ENCODE assay signal across 1 cellular context in genomic region chr13:106523566-106523965, GRCh38.
TF ChIP-seq lines count a peak whose summit lies in the region.

No MANE protein-coding gene starts in this region.

TF ChIP-seq in endothelial cell of umbilical vein, 7 proteins besides CTCF, POLR2A, EP300 and RAD21 (continued from another document):
- TF ChIP-seq GATA2 (IDR thresholded peaks at IDR 0.05; ENCODE audit: insufficient read depth, insufficient read length, low read depth, low read length), result no peak
